26 cellular contexts compared by ENCODE assay signal in the genomic region with DNA sequence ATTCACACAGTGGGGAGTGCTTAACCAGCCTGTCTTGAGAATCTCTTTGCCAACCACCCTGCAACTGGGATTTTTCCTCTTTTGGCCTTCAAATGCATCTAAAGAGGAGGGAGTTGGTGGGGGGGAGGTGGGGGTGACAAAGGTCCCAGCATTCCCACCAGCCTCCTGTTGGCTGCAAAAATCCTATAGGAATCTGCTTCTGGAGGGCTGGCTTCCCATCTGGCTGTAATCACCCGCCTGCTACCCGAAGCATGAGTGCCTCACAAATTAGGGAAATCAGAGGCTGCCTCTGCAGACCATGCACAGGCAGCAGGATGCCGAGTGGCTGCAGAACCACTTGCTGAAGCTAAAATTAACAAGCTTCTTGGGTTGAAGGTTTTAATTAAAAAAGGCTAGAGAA.
"Had no signal": no experiment of that assay in that cellular context is flagged by ENCODE, and none has a peak within 500 bp of the region (broad histone marks: within the 10 kb centered on the region; RNA-seq: fewer than 3 reads in every experiment).

No MANE protein-coding gene starts in this region.

- DNase-seq: activated CD4-positive, alpha-beta memory T cell treated with anti-CD3 and anti-CD28 coated beads, Interleukin-2, amount 10 ng/mL, durations not matched to agents 7 days and 5 days; activated CD4-positive, alpha-beta T cell treated with anti-CD3 and anti-CD28 coated beads for 36 hours; activated CD4-positive, alpha-beta T cell treated with anti-CD3 and anti-CD28 coated beads, Interleukin-2, amount 10 ng/mL, durations not matched to agents 24 days and 14 days; activated CD4-positive, CD25-positive, alpha-beta regulatory T cell; activated CD4-positive, CD25-positive, alpha-beta regulatory T cell treated with anti-CD3 and anti-CD28 coated beads, Interleukin-2, amount 50 U/mL, for 72 hours; activated CD8-positive, alpha-beta memory T cell treated with anti-CD3 and anti-CD28 coated beads, Interleukin-2, amount 50 U/mL, for 48 hours; activated gamma-delta T cell; activated naive CD4-positive, alpha-beta T cell; activated naive CD4-positive, alpha-beta T cell treated with anti-CD3 and anti-CD28 coated beads, Interleukin-2, amount 10 ng/mL, durations not matched to agents 7 days and 5 days; activated naive CD8-positive, alpha-beta T cell treated with anti-CD3 and anti-CD28 coated beads, Interleukin-2, amount 10 ng/mL, durations not matched to agents 7 days and 5 days; activated T-cell treated with anti-CD3 and anti-CD28 coated beads for 4 hours; activated T-cell treated with anti-CD3 and anti-CD28 coated beads, Interleukin-2, amount 50 U/mL, for 24 hours; activated T-cell treated with anti-CD3 and anti-CD28 coated beads, Interleukin-2, amount 50 U/mL, for 72 hours; central memory CD4-positive, alpha-beta T cell; cerebellar nuclear complex; colonic mucosa; effector CD8-positive, alpha-beta T cell; foreskin fibroblast; heart left ventricle; hypothalamus had no signal

- H3K4me1 ChIP-seq: ascending aorta, breast epithelium, colonic mucosa, heart left ventricle had no signal

- H3K9me3 ChIP-seq: ascending aorta, breast epithelium, colonic mucosa, heart left ventricle had no signal

- H3K4me3 ChIP-seq: ascending aorta, breast epithelium, cardiac muscle cell, colonic mucosa, heart left ventricle had no signal

- H3K36me3 ChIP-seq: ascending aorta, breast epithelium, cardiac muscle cell, colonic mucosa, heart left ventricle had no signal

- H3K9me3 Mint-ChIP-seq: activated CD4-positive, alpha-beta memory T cell treated with anti-CD3 and anti-CD28 coated beads, Interleukin-2, amount 10 ng/mL, durations not matched to agents 7 days and 5 days; activated CD4-positive, alpha-beta T cell treated with anti-CD3 and anti-CD28 coated beads, Interleukin-2, amount 10 ng/mL, durations not matched to agents 24 days and 14 days; activated naive CD4-positive, alpha-beta T cell treated with anti-CD3 and anti-CD28 coated beads, Interleukin-2, amount 10 ng/mL, durations not matched to agents 7 days and 5 days; activated naive CD4-positive, alpha-beta T cell treated with anti-CD3 and anti-CD28 coated beads, Interleukin-2, amount 50 U/mL, for 72 hours; activated naive CD8-positive, alpha-beta T cell treated with anti-CD3 and anti-CD28 coated beads, Interleukin-2, amount 10 ng/mL, durations not matched to agents 7 days and 5 days; activated T-cell treated with anti-CD3 and anti-CD28 coated beads, Interleukin-2, amount 50 U/mL, for 24 hours; activated T-cell treated with anti-CD3 and anti-CD28 coated beads, Interleukin-2, amount 50 U/mL, for 72 hours; brain had no signal

- H3K4me1 Mint-ChIP-seq: activated CD4-positive, alpha-beta T cell treated with anti-CD3 and anti-CD28 coated beads for 36 hours; activated CD4-positive, alpha-beta T cell treated with anti-CD3 and anti-CD28 coated beads, Interleukin-2, amount 10 ng/mL, durations not matched to agents 24 days and 14 days; activated naive CD4-positive, alpha-beta T cell treated with anti-CD3 and anti-CD28 coated beads, Interleukin-2, amount 10 ng/mL, durations not matched to agents 7 days and 5 days; activated naive CD8-positive, alpha-beta T cell treated with anti-CD3 and anti-CD28 coated beads, Interleukin-2, amount 10 ng/mL, durations not matched to agents 7 days and 5 days had no signal

- H3K27ac ChIP-seq: ascending aorta, breast epithelium, cardiac muscle cell, colonic mucosa, heart left ventricle had no signal

- ATAC-seq: activated CD4-positive, alpha-beta T cell treated with anti-CD3 and anti-CD28 coated beads for 36 hours; activated naive CD4-positive, alpha-beta T cell treated with anti-CD3 and anti-CD28 coated beads, Interleukin-2, amount 50 U/mL, for 72 hours; activated T-cell treated with anti-CD3 and anti-CD28 coated beads, Interleukin-2, amount 50 U/mL, for 72 hours; esophagus mucosa; heart left ventricle had no signal

- H3K27me3 ChIP-seq: ascending aorta, breast epithelium, cardiac muscle cell had no signal

- H3K4me3 Mint-ChIP-seq: activated CD4-positive, alpha-beta memory T cell treated with anti-CD3 and anti-CD28 coated beads, Interleukin-2, amount 10 ng/mL, durations not matched to agents 7 days and 5 days; activated CD4-positive, alpha-beta T cell treated with anti-CD3 and anti-CD28 coated beads for 36 hours; activated CD4-positive, alpha-beta T cell treated with anti-CD3 and anti-CD28 coated beads, Interleukin-2, amount 10 ng/mL, durations not matched to agents 24 days and 14 days; activated naive CD4-positive, alpha-beta T cell treated with anti-CD3 and anti-CD28 coated beads, Interleukin-2, amount 10 ng/mL, durations not matched to agents 7 days and 5 days; activated naive CD8-positive, alpha-beta T cell treated with anti-CD3 and anti-CD28 coated beads, Interleukin-2, amount 10 ng/mL, durations not matched to agents 7 days and 5 days; activated T-cell treated with anti-CD3 and anti-CD28 coated beads, Interleukin-2, amount 50 U/mL, for 24 hours; activated T-cell treated with anti-CD3 and anti-CD28 coated beads, Interleukin-2, amount 50 U/mL, for 72 hours; brain had no signal

- H3K36me3 Mint-ChIP-seq: activated naive CD4-positive, alpha-beta T cell treated with anti-CD3 and anti-CD28 coated beads, Interleukin-2, amount 10 ng/mL, durations not matched to agents 7 days and 5 days; activated naive CD4-positive, alpha-beta T cell treated with anti-CD3 and anti-CD28 coated beads, Interleukin-2, amount 50 U/mL, for 72 hours; activated naive CD8-positive, alpha-beta T cell treated with anti-CD3 and anti-CD28 coated beads, Interleukin-2, amount 10 ng/mL, durations not matched to agents 7 days and 5 days; brain had no signal

- H3K27ac Mint-ChIP-seq: activated CD4-positive, alpha-beta memory T cell treated with anti-CD3 and anti-CD28 coated beads, Interleukin-2, amount 10 ng/mL, durations not matched to agents 7 days and 5 days; activated CD4-positive, alpha-beta T cell treated with anti-CD3 and anti-CD28 coated beads for 36 hours; activated CD4-positive, alpha-beta T cell treated with anti-CD3 and anti-CD28 coated beads, Interleukin-2, amount 10 ng/mL, durations not matched to agents 24 days and 14 days; activated naive CD4-positive, alpha-beta T cell treated with anti-CD3 and anti-CD28 coated beads, Interleukin-2, amount 10 ng/mL, durations not matched to agents 7 days and 5 days; activated naive CD4-positive, alpha-beta T cell treated with anti-CD3 and anti-CD28 coated beads, Interleukin-2, amount 50 U/mL, for 72 hours; activated naive CD8-positive, alpha-beta T cell treated with anti-CD3 and anti-CD28 coated beads, Interleukin-2, amount 10 ng/mL, durations not matched to agents 7 days and 5 days; activated T-cell treated with anti-CD3 and anti-CD28 coated beads, Interleukin-2, amount 50 U/mL, for 24 hours; activated T-cell treated with anti-CD3 and anti-CD28 coated beads, Interleukin-2, amount 50 U/mL, for 72 hours had no signal
